ENCODE assay signal across 31 cellular contexts in the genomic region with DNA sequence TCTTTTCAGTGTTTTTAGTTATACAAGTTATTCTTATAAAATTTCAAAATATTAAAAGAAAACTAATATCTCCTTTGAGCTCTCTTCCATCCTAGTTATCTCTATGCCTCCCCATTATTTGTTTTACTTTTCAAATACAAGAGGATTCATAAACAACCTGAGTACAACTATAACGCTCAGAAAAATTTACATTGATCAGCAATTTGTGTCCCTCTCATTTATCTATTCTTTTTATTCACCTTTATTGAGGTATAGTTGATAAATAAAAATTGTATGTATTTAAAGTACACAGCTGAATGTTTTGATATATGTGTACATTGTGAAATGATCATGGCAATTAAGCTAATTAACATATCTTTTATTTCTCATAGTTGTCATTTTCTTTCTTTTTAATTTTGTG. TPM values are rescaled to one million over a fixed set of nuclear protein-coding genes. Genes with fewer than 3 reads are reported as not detected.
"Had no signal": no experiment of that assay in that cellular context is flagged by ENCODE, and none has a peak within 500 bp of the region (broad histone marks: within the 10 kb centered on the region; RNA-seq: fewer than 3 reads in every experiment).

No MANE protein-coding gene starts in this region.

- FAIRE-seq: urothelium cell line had no signal

- H3K4me1 ChIP-seq: neural progenitor cell, parathyroid adenoma, psoas muscle, spleen, thyroid gland, tibial nerve, upper lobe of left lung had no signal

- DNase-seq: naive thymus-derived CD4-positive, alpha-beta T cell; natural killer cell; occipital lobe; ovary; posterior cingulate gyrus; psoas muscle; right cardiac atrium; spleen; stimulated activated CD4-positive, alpha-beta T cell treated with anti-CD3 and anti-CD28 coated beads, Interleukin-12 subunit alpha, Interleukin-12 subunit beta, amount 100 ng/mL, for 4 hours; stimulated activated CD4-positive, alpha-beta T cell treated with anti-CD3 and anti-CD28 coated beads, Interleukin-1b, Interleukin-23, amount 100 ng/mL, for 48 hours; stimulated activated CD4-positive, alpha-beta T cell treated with anti-CD3 and anti-CD28 coated beads, Interleukin-4, amount 100 ng/mL, for 1 hour; stimulated activated CD4-positive, alpha-beta T cell treated with anti-CD3 and anti-CD28 coated beads, Interleukin-4, amount 100 ng/mL, for 4 hours; stimulated activated CD8-positive, alpha-beta memory T cell treated with anti-CD3 and anti-CD28 coated beads, Interleukin-4, amount 100 ng/mL, for 48 hours; stimulated activated naive CD4-positive, alpha-beta T cell; stimulated activated naive CD8-positive, alpha-beta T cell treated with anti-CD3 and anti-CD28 coated beads, Interleukin-15, amount 100 ng/mL, for 72 hours; stimulated activated naive CD8-positive, alpha-beta T cell treated with anti-CD3 and anti-CD28 coated beads, Interleukin-15, Interleukin-2, amounts not matched to agents 100 U/mL and 50 U/mL, for 24 hours; substantia nigra; thyroid gland; trophoblast cell; upper lobe of left lung had no signal

- H3K9ac ChIP-seq: neural progenitor cell, parathyroid adenoma had no signal

- H3K79me2 ChIP-seq: parathyroid adenoma had no signal

- H3K9me3 ChIP-seq: ovary, psoas muscle, spleen, thoracic aorta, thyroid gland, tibial nerve, upper lobe of left lung had no signal

- H3K4me3 ChIP-seq: neural progenitor cell, ovary, psoas muscle, skin epidermis, smooth muscle cell, spleen, thoracic aorta, thyroid gland, tibial nerve, upper lobe of left lung had no signal

- H3K27me3 ChIP-seq: neural progenitor cell, ovary, spleen, thyroid gland, tibial nerve, upper lobe of left lung had no signal

- H3K27ac ChIP-seq: neural progenitor cell, ovary, parathyroid adenoma, psoas muscle, skin epidermis, spleen, thoracic aorta, thyroid gland, tibial nerve, upper lobe of left lung had no signal

- H3K4me2 ChIP-seq: neural progenitor cell, smooth muscle cell had no signal

- ATAC-seq: naive thymus-derived CD4-positive, alpha-beta T cell; natural killer cell; psoas muscle; right cardiac atrium; sciatic nerve; stimulated activated memory B cell treated with anti-CD40 and anti-IgM and Interleukin-4, amounts not matched to agents 10 μg/mL and 1 μg/mL and 100 μg/mL, for 72 hours; stimulated activated naive CD8-positive, alpha-beta T cell treated with anti-CD3 and anti-CD28 coated beads, Interleukin-15, amount 100 ng/mL, for 72 hours; stimulated activated naive CD8-positive, alpha-beta T cell treated with anti-CD3 and anti-CD28 coated beads, Interleukin-15, Interleukin-2, amounts not matched to agents 100 U/mL and 50 U/mL, for 24 hours had no signal

- H2AFZ ChIP-seq: neural progenitor cell, parathyroid adenoma had no signal

- H3K36me3 ChIP-seq: neural progenitor cell, ovary, spleen, thoracic aorta, thyroid gland, tibial nerve, upper lobe of left lung had no signal

RNA-seq across cellular contexts. Expression of a gene that starts 57.6 kb away (rescaled TPM):
- total RNA-seq: naive thymus-derived CD4-positive, alpha-beta T cell; natural killer cell; osteoblast; psoas muscle; spleen; tibial nerve; upper lobe of left lung; ureter had no signal
- polyA plus RNA-seq: naive thymus-derived CD4-positive, alpha-beta T cell; smooth muscle cell; spleen had no signal
